20 cellular contexts compared by ENCODE assay signal in the genomic region with DNA sequence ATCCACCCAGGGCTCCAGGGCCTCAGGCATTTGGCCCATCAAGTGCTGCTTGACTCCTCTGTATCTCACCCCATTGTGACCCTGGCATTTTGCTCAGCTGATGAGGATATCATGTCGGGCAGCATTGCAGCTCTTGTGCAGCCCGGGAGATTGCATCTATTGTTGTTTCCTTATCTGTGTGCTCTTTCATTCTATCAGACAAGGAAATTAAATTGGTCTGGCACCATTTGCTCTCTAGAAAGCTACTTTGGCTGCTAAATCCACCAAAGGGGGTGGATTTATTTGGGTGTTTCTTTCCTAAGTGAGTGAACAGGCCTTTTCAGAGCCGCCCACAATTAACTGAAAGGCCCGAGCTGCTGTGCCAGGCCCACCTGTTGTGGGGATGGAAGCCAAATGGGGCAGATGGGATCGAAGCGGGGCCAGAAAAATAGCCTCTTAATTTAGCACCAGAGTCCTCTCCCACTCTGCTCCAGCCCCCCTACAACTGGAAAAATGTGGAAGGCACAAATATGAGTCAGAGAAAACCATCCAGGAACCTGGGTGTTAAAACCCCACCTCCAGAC.
"Had no signal": no experiment of that assay in that cellular context is flagged by ENCODE, and none has a peak within 500 bp of the region (broad histone marks: within the 10 kb centered on the region; RNA-seq: fewer than 3 reads in every experiment).

No MANE protein-coding gene starts in this region.

- ATAC-seq: activated CD8-positive, alpha-beta T cell treated with anti-CD3 and anti-CD28 coated beads, Interleukin-2, amount 10 ng/mL, durations not matched to agents 7 days and 5 days; foreskin keratinocyte; left ventricle myocardium superior; natural killer cell had no signal

- H3K9me3 ChIP-seq: adrenal gland, transverse colon had no signal

- H3K27me3 ChIP-seq: adrenal gland, transverse colon had no signal

- DNase-seq: activated B cell treated with CpG ODN at 0.5 μM for 24 hours; activated CD4-positive, alpha-beta T cell treated with anti-CD3 and anti-CD28 coated beads for 48 hours; activated CD8-positive, alpha-beta memory T cell treated with anti-CD3 and anti-CD28 coated beads, Interleukin-2, amount 50 U/mL, for 4 hours; activated CD8-positive, alpha-beta T cell treated with anti-CD3 and anti-CD28 coated beads, Interleukin-2, amount 10 ng/mL, durations not matched to agents 7 days and 5 days; activated effector memory CD4-positive, alpha-beta T cell treated with anti-CD3 and anti-CD28 coated beads, Interleukin-2, amount 50 U/mL, for 16 hours; activated T-cell treated with anti-CD3 and anti-CD28 coated beads, Interleukin-2, amount 50 U/mL, for 48 hours; adrenal gland; effector CD8-positive, alpha-beta T cell; foreskin keratinocyte; glutamatergic neuron; kidney glomerular epithelial cell; left ventricle myocardium superior; natural killer cell; nucleus accumbens; stimulated activated CD4-positive, alpha-beta T cell treated with anti-CD3 and anti-CD28 coated beads, Interleukin-4, amount 100 ng/mL, for 4 hours; stimulated activated CD8-positive, alpha-beta memory T cell treated with anti-CD3 and anti-CD28 coated beads, Interleukin-4, amount 100 ng/mL, for 48 hours; stimulated activated naive CD4-positive, alpha-beta T cell treated with Interleukin-2 at 50 U/mL for 16 hours; substantia nigra; transverse colon had no signal

- H3K4me3 ChIP-seq: adrenal gland, skin epidermis, transverse colon had no signal

- H3K36me3 ChIP-seq: adrenal gland, transverse colon had no signal

- H3K4me1 ChIP-seq: adrenal gland, foreskin keratinocyte, transverse colon had no signal

- H3K27ac ChIP-seq: adrenal gland, foreskin keratinocyte, skin epidermis, transverse colon had no signal
